In genomic region chr9:99569840-99570239, GRCh38 we compare ENCODE assay signal across 25 cellular contexts.
"Had no signal": no experiment of that assay in that cellular context is flagged by ENCODE, and none has a peak within 500 bp of the region (broad histone marks: within the 10 kb centered on the region; RNA-seq: fewer than 3 reads in every experiment).

No MANE protein-coding gene starts in this region.

- ATAC-seq: naive thymus-derived CD4-positive, alpha-beta T cell; psoas muscle; right cardiac atrium; right lobe of liver; stimulated activated effector memory CD8-positive, alpha-beta T cell treated with anti-CD3 and anti-CD28 coated beads, Interleukin-12 subunit alpha, Interleukin-12 subunit beta, amount 100 ng/mL, for 72 hours had no signal

- DNase-seq: naive thymus-derived CD4-positive, alpha-beta T cell; natural killer cell; occipital lobe; ovary; posterior cingulate gyrus; psoas muscle; right cardiac atrium; right lobe of liver; sigmoid colon; small intestine; stimulated activated CD4-positive, alpha-beta T cell treated with anti-CD3 and anti-CD28 coated beads, Interleukin-15, amount 100 ng/mL, for 24 hours; stimulated activated CD4-positive, alpha-beta T cell treated with anti-CD3 and anti-CD28 coated beads, Interleukin-2, amount 100 ng/mL, for 24 hours; stimulated activated CD4-positive, alpha-beta T cell treated with anti-CD3 and anti-CD28 coated beads, Interleukin-2, amount 100 ng/mL, for 48 hours; stimulated activated CD4-positive, alpha-beta T cell treated with anti-CD3 and anti-CD28 coated beads, Interleukin-4, amount 100 ng/mL, for 24 hours; stimulated activated naive CD4-positive, alpha-beta T cell treated with Interleukin-2 at 50 U/mL for 16 hours; stomach; thyroid gland; trophoblast cell; upper lobe of left lung had no signal

- H3K36me3 Mint-ChIP-seq: naive thymus-derived CD4-positive, alpha-beta T cell; natural killer cell; neural progenitor cell; stimulated activated effector memory CD8-positive, alpha-beta T cell treated with anti-CD3 and anti-CD28 coated beads, Interleukin-12 subunit alpha, Interleukin-12 subunit beta, amount 100 ng/mL, for 72 hours had no signal

- H3K27ac Mint-ChIP-seq: naive thymus-derived CD4-positive, alpha-beta T cell; natural killer cell; nephron; neural progenitor cell; progenitor cell of endocrine pancreas; stimulated activated effector memory CD8-positive, alpha-beta T cell treated with anti-CD3 and anti-CD28 coated beads, Interleukin-12 subunit alpha, Interleukin-12 subunit beta, amount 100 ng/mL, for 72 hours; stimulated activated naive CD8-positive, alpha-beta T cell treated with anti-CD3 and anti-CD28 coated beads, Interleukin-15, Interleukin-2, amounts not matched to agents 100 ng/mL and 50 ng/mL, for 24 hours had no signal

- H3K4me1 Mint-ChIP-seq: naive thymus-derived CD4-positive, alpha-beta T cell; natural killer cell; nephron; neural progenitor cell; stimulated activated effector memory CD8-positive, alpha-beta T cell treated with anti-CD3 and anti-CD28 coated beads, Interleukin-12 subunit alpha, Interleukin-12 subunit beta, amount 100 ng/mL, for 72 hours had no signal

- FAIRE-seq: small intestine, urothelium cell line had no signal

- H3K4me3 Mint-ChIP-seq: naive thymus-derived CD4-positive, alpha-beta T cell; natural killer cell; nephron; neural progenitor cell; stimulated activated effector memory CD8-positive, alpha-beta T cell treated with anti-CD3 and anti-CD28 coated beads, Interleukin-12 subunit alpha, Interleukin-12 subunit beta, amount 100 ng/mL, for 72 hours; stimulated activated naive CD8-positive, alpha-beta T cell treated with anti-CD3 and anti-CD28 coated beads, Interleukin-15, Interleukin-2, amounts not matched to agents 100 ng/mL and 50 ng/mL, for 24 hours had no signal

- H3K9me3 Mint-ChIP-seq: natural killer cell; nephron; neural progenitor cell; stimulated activated effector memory CD8-positive, alpha-beta T cell treated with anti-CD3 and anti-CD28 coated beads, Interleukin-12 subunit alpha, Interleukin-12 subunit beta, amount 100 ng/mL, for 72 hours; stimulated activated naive CD8-positive, alpha-beta T cell treated with anti-CD3 and anti-CD28 coated beads, Interleukin-15, Interleukin-2, amounts not matched to agents 100 ng/mL and 50 ng/mL, for 24 hours had no signal
